Comparison of ENCODE assay signal across 23 cellular contexts in the genomic region with DNA sequence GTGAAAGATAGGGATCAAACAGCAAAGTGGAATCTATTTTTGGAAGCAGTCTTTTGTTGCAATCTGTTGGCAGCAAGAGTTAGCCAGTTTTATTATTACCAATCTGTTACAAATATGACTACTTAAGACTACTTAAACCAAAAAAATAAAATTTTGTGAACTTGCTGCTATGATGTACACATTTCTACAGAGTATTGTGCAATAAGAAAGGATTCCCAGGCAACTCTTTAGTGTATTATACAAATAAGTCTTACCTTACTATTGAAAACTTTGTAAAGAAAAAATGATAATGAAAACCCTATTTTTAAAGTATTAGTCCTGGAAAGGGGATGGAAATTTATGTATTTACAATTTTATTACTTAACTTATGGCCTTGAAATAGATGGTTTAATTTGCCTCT. TPM values are rescaled to one million over a fixed set of nuclear protein-coding genes. Genes with fewer than 3 reads are reported as not detected.
DNase-seq lines count a peak whose midpoint lies in the region; ATAC-seq, FAIRE-seq and TF ChIP-seq lines count a peak whose summit lies in the region.
"Had no signal": no experiment of that assay in that cellular context is flagged by ENCODE, and none has a peak within 500 bp of the region (broad histone marks: within the 10 kb centered on the region; RNA-seq: fewer than 3 reads in every experiment).

No MANE protein-coding gene starts in this region.

- H3K4me1 Mint-ChIP-seq in activated CD4-positive, alpha-beta T cell treated with anti-CD3 and anti-CD28 coated beads, Interleukin-2, amount 10 ng/mL, durations not matched to agents 24 days and 14 days: no peaks in the 10 kb centered on the region
- H3K4me1 Mint-ChIP-seq: B cell; CD4-positive, CD25-positive, alpha-beta regulatory T cell had no signal

- H3K36me3 Mint-ChIP-seq in activated CD4-positive, alpha-beta T cell treated with anti-CD3 and anti-CD28 coated beads, Interleukin-2, amount 10 ng/mL, durations not matched to agents 24 days and 14 days (ENCODE audit: low read depth): no peaks in the 10 kb centered on the region
- H3K36me3 Mint-ChIP-seq: CD4-positive, CD25-positive, alpha-beta regulatory T cell; CD8-positive, alpha-beta T cell had no signal

- H4K20me1 ChIP-seq in HepG2 (ENCODE audit: insufficient read depth, low read length): no peaks in the 10 kb centered on the region
- H4K20me1 ChIP-seq: BLaER1 had no signal

- H3K9me3 ChIP-seq in HepG2 (ENCODE audit: low read length) (no peaks in the 10 kb centered on the region), right lobe of liver (no peaks in the 10 kb centered on the region)
- H3K9me3 ChIP-seq: BLaER1, Caco-2 had no signal

- TF ChIP-seq EP300 in HepG2 (IDR thresholded peaks at IDR 0.05; ENCODE audit: low read depth in 2 of 2, low read length in 2 of 2) (no peak), HepG2 (CRISPR knock-in tag; IDR thresholded peaks at IDR 0.05; ENCODE audit: borderline replicate concordance) (no peak)

- H3K27ac Mint-ChIP-seq in activated CD4-positive, alpha-beta T cell treated with anti-CD3 and anti-CD28 coated beads, Interleukin-2, amount 10 ng/mL, durations not matched to agents 24 days and 14 days: no peak overlapping the region
- H3K27ac Mint-ChIP-seq: B cell; CD4-positive, CD25-positive, alpha-beta regulatory T cell; CD8-positive, alpha-beta T cell had no signal

- H3K27me3 ChIP-seq in HepG2 (ENCODE audit: control insufficient read depth in 1 of 2, insufficient read depth in 2 of 2, low read length in 2 of 2) (no peaks in the 10 kb centered on the region), right lobe of liver (no peaks in the 10 kb centered on the region), foreskin keratinocyte (no peaks in the 10 kb centered on the region)
- H3K27me3 ChIP-seq: BLaER1 had no signal

- no TSS peak for BruUV-seq in HepG2 (replicated peaks; lab: Mats Ljungman, UMichigan)

- no peak overlapping the region for H3K4me3 ChIP-seq in HepG2 (replicated peaks in 1 of 3; ENCODE audit: insufficient read depth in 1 of 3, low read depth in 2 of 3, low read length in 3 of 3)
- no peak overlapping the region for H3K4me3 ChIP-seq in right lobe of liver
- H3K4me3 ChIP-seq: BLaER1 had no signal

- CTCF ChIA-PET in HepG2 (lab: Yijun Ruan, JAX; ENCODE audit: low intra/inter-chr PET ratio, low total read pairs): no interaction called here

- in situ Hi-C loops in HepG2 (cut with HindIII; ENCODE audit: extremely low pct_ligation_motif_present, low pct_unique_long_range_greater_than_20kb): no loop called here

- no peak overlapping the region for H3K4me2 ChIP-seq in HepG2 (ENCODE audit: low read depth, low read length)
- H3K4me2 ChIP-seq: BLaER1 had no signal

- no peak overlapping the region for H3K27ac ChIP-seq in HepG2 (ENCODE audit: extremely low read length, insufficient read depth, low read length)
- H3K27ac ChIP-seq in right lobe of liver: no peak overlapping the region
- no peak overlapping the region for H3K27ac ChIP-seq in foreskin keratinocyte
- H3K27ac ChIP-seq: BLaER1, C4-2B had no signal

- no peaks in the 10 kb centered on the region for H3K27me3 Mint-ChIP-seq in activated CD4-positive, alpha-beta T cell treated with anti-CD3 and anti-CD28 coated beads, Interleukin-2, amount 10 ng/mL, durations not matched to agents 24 days and 14 days
- H3K27me3 Mint-ChIP-seq: B cell; CD4-positive, CD25-positive, alpha-beta regulatory T cell had no signal

- H3K9ac ChIP-seq in HepG2 (ENCODE audit: insufficient read depth, low read depth, low read length): no peak overlapping the region
- H3K9ac ChIP-seq: BLaER1 had no signal

- no peak for FAIRE-seq in HepG2 (lab: Jason Lieb, UNC)
- FAIRE-seq: GM12891, GM18507 had no signal

- peaks cover 27% of the 10 kb centered on the region for H3K4me1 ChIP-seq in HepG2 (ENCODE audit: insufficient read depth, low read length)
- peaks cover 0 to 27% (median 7%) of the 10 kb centered on the region in 4 donors for H3K4me1 ChIP-seq in right lobe of liver
- H3K4me1 ChIP-seq in foreskin keratinocyte: no peaks in the 10 kb centered on the region
- H3K4me1 ChIP-seq: BLaER1, Caco-2 had no signal

- POLR2A ChIA-PET in HepG2 (lab: Yijun Ruan, JAX): no interaction called here

- H3K9me3 Mint-ChIP-seq in activated CD4-positive, alpha-beta T cell treated with anti-CD3 and anti-CD28 coated beads, Interleukin-2, amount 10 ng/mL, durations not matched to agents 24 days and 14 days: no peaks in the 10 kb centered on the region

- H3K36me3 ChIP-seq in HepG2 (replicated peaks in 1 of 2; ENCODE audit: control insufficient read depth in 1 of 2, insufficient read depth in 2 of 2, low read length in 2 of 2): no peaks in the 10 kb centered on the region
- no peaks in the 10 kb centered on the region for H3K36me3 ChIP-seq in right lobe of liver
- H3K36me3 ChIP-seq: BLaER1 had no signal

- no peaks in the 10 kb centered on the region for H3K79me2 ChIP-seq in HepG2 (ENCODE audit: insufficient read depth, low read length)

- ATAC-seq in HepG2 (no peak), right lobe of liver (no peak), foreskin keratinocyte (no peak)
- ATAC-seq: CD8-positive, alpha-beta T cell had no signal

- intact Hi-C loops in HepG2 (cut with micrococcal nuclease; ENCODE audit: unreplicated experiment): no loop called here
- intact Hi-C loops in right lobe of liver (cut with DNase I): no loop called here
- intact Hi-C loops in activated CD4-positive, alpha-beta T cell treated with anti-CD3 and anti-CD28 coated beads, Interleukin-2, amount 10 ng/mL, durations not matched to agents 24 days and 14 days (cut with micrococcal nuclease): no loop called here

- DNase-seq in HepG2 (ENCODE audit: low spot score): no peak
- no peak for DNase-seq in right lobe of liver
- DNase-seq in MV-4-11 (lab: John Stamatoyannopoulos, UW): peak; percentile 13
- peak; percentile 30 for DNase-seq in fibroblast of gingiva (ENCODE audit: low read depth)
- no peak for DNase-seq in foreskin keratinocyte
- no peak for DNase-seq in activated CD4-positive, alpha-beta T cell treated with anti-CD3 and anti-CD28 coated beads, Interleukin-2, amount 10 ng/mL, durations not matched to agents 24 days and 14 days
- DNase-seq: Caco-2; CD4-positive, CD25-positive, alpha-beta regulatory T cell; CD8-positive, alpha-beta T cell; DMS53; DMS79 treated with DMSO at 0.1 percent for 48 hours; GF-D8; GOT3; H7; HCEC 1CT had no signal

- H3K4me3 Mint-ChIP-seq in activated CD4-positive, alpha-beta T cell treated with anti-CD3 and anti-CD28 coated beads, Interleukin-2, amount 10 ng/mL, durations not matched to agents 24 days and 14 days: no peak overlapping the region
- H3K4me3 Mint-ChIP-seq: B cell; CD4-positive, CD25-positive, alpha-beta regulatory T cell; CD8-positive, alpha-beta T cell had no signal

- TF ChIP-seq POLR2A in HepG2 (IDR thresholded peaks at IDR 0.05; ENCODE audit: insufficient read depth in 1 of 2, low read depth in 2 of 2, low read length in 2 of 2) (no peak), right lobe of liver (IDR thresholded peaks at IDR 0.05) (no peak)

- no peak for TF ChIP-seq CTCF in HepG2 (CRISPR knock-in tag; IDR thresholded peaks at IDR 0.05)
- TF ChIP-seq CTCF in right lobe of liver (IDR thresholded peaks at IDR 0.05): no peak
- no peak for TF ChIP-seq CTCF in foreskin keratinocyte (conservative IDR thresholded peaks at IDR 0.05)

- H2AFZ ChIP-seq in HepG2 (ENCODE audit: low read length): no peak overlapping the region

- TF ChIP-seq RAD21 in HepG2 (CRISPR knock-in tag; IDR thresholded peaks at IDR 0.05): no peak

TF ChIP-seq in HepG2, 621 proteins besides CTCF, POLR2A, EP300 and RAD21:
- peak; percentile 91 for TF ChIP-seq CEBPB (IDR thresholded peaks at IDR 0.05; ENCODE audit: borderline replicate concordance, low read depth, low read length)
- no peak for TF ChIP-seq ZBTB3 (CRISPR knock-in tag; IDR thresholded peaks at IDR 0.05; ENCODE audit: borderline replicate concordance, low read depth)
- TF ChIP-seq CEBPG (CRISPR knock-in tag; IDR thresholded peaks at IDR 0.05): peak; percentile 48
- TF ChIP-seq TAF15 (IDR thresholded peaks at IDR 0.05; ENCODE audit: low read depth, low read length, poor library complexity, severe bottlenecking): no peak

RNA-seq across cellular contexts. Expression of a gene that starts 44.7 kb away (rescaled TPM):
- total RNA-seq in HepG2 (2016; rRNA removed; fragmentation: Illumina TruSeq; extraction: Trizol) (not detected in 2 replicates), right lobe of liver (1 to 10 TPM in 2 of 6 experiments, under 1 TPM in 4; under 0.01 to 1.7 (median 0.15) TPM), foreskin keratinocyte (not detected in 2 replicates)
- not detected in 2 replicates for total RNA-seq in HepG2 (2016; cell fraction: cytosol; rRNA removed; fragmentation: Illumina TruSeq; extraction: Trizol; ENCODE audit: low read depth)
- not detected in 2 replicates for total RNA-seq in HepG2 (2016; cell fraction: insoluble cytoplasmic fraction; rRNA removed; fragmentation: Illumina TruSeq; extraction: Trizol)
- not detected in 2 replicates for total RNA-seq in HepG2 (2016; cell fraction: membrane; rRNA removed; fragmentation: Illumina TruSeq; extraction: Trizol)
- not detected in 2 replicates for total RNA-seq in HepG2 (2016; cell fraction: nucleus; rRNA removed; fragmentation: Illumina TruSeq; extraction: Trizol)
- polyA plus RNA-seq in HepG2 (2011; rRNA removed) (not detected in 2 replicates), foreskin keratinocyte (0.10 TPM in 1 of 2 replicates, not detected in the other)
- 0.04 TPM in 1 of 2 replicates, not detected in the other for polyA plus RNA-seq in HepG2 (2011; cell fraction: cytosol; rRNA removed)
- 0.21 TPM in 1 of 2 replicates, not detected in the other for polyA plus RNA-seq in HepG2 (2011; cell fraction: nucleus; rRNA removed)
- not detected in 2 replicates for polyA plus RNA-seq in HepG2 (2012)
- not detected in 2 replicates for polyA plus RNA-seq in HepG2 (2016; cell fraction: cytosol; fragmentation: Illumina TruSeq; extraction: Trizol; ENCODE audit: low read depth)
- polyA plus RNA-seq in HepG2 (2016; cell fraction: insoluble cytoplasmic fraction; fragmentation: Illumina TruSeq; extraction: Trizol; ENCODE audit: low read depth): not detected in 2 replicates
- not detected in 2 replicates for polyA plus RNA-seq in HepG2 (2016; cell fraction: membrane; fragmentation: Illumina TruSeq; extraction: Trizol; ENCODE audit: low read depth)
- not detected in 2 replicates for polyA plus RNA-seq in HepG2 (2016; cell fraction: nucleus; fragmentation: Illumina TruSeq; extraction: Trizol; ENCODE audit: insufficient read depth, low read depth)
- polyA minus RNA-seq in HepG2 (2011; rRNA and poly(A)+ RNA removed; ENCODE audit: low replicate concordance): 0.12 TPM in 1 of 2 replicates, not detected in the other
- not detected in 2 replicates for polyA minus RNA-seq in HepG2 (2011; cell fraction: cytosol; rRNA and poly(A)+ RNA removed)
- not detected in 2 replicates for polyA minus RNA-seq in HepG2 (2011; cell fraction: nucleus; rRNA and poly(A)+ RNA removed)
- not detected in 2 replicates for total RNA-seq in activated CD4-positive, alpha-beta T cell treated with anti-CD3 and anti-CD28 coated beads, Interleukin-2, amount 10 ng/mL, durations not matched to agents 24 days and 14 days
- total RNA-seq: A172; Caco-2; CD4-positive, CD25-positive, alpha-beta regulatory T cell; G401 had no signal
- polyA plus RNA-seq: AG04450; CD4-positive, CD25-positive, alpha-beta regulatory T cell had no signal

Comparison
In these comparisons a context has a peak if more than half of its experiments do, and no peak if none do; other contexts are left out.
1. DNase-seq: peak in MV-4-11 (single experiment) and fibroblast of gingiva (single experiment); none in HepG2 (single experiment), right lobe of liver (0 of 3), foreskin keratinocyte (0 of 2) and activated CD4-positive, alpha-beta T cell treated with anti-CD3 and anti-CD28 coated beads, Interleukin-2, amount 10 ng/mL, durations not matched to agents 24 days and 14 days (single experiment).